ENCODE assay signal across 21 cellular contexts in genomic region chr17:52138350-52138749, GRCh38. TPM values are rescaled to one million over a fixed set of nuclear protein-coding genes. Genes with fewer than 3 reads are reported as not detected.
DNase-seq lines count a peak whose midpoint lies in the region; FAIRE-seq and TF ChIP-seq lines count a peak whose summit lies in the region.
"Had no signal": no experiment of that assay in that cellular context is flagged by ENCODE, and none has a peak within 500 bp of the region (broad histone marks: within the 10 kb centered on the region; RNA-seq: fewer than 3 reads in every experiment).

No MANE protein-coding gene starts in this region.

- H3K9ac ChIP-seq in mammary epithelial cell (ENCODE audit: insufficient read depth, low read length) (no peak overlapping the region), keratinocyte (ENCODE audit: control insufficient read depth, extremely low read depth, insufficient read depth, low read length) (no peak overlapping the region)
- H3K9ac ChIP-seq: GM23248 had no signal

- H3K79me2 ChIP-seq in mammary epithelial cell (ENCODE audit: insufficient read depth, low read length) (no peaks in the 10 kb centered on the region), keratinocyte (ENCODE audit: control insufficient read depth, insufficient read depth, low read length) (no peaks in the 10 kb centered on the region)

- H3K4me1 ChIP-seq in mammary epithelial cell (ENCODE audit: insufficient read depth, low read length) (peaks cover 23% of the 10 kb centered on the region), keratinocyte (ENCODE audit: control insufficient read depth, extremely low read depth, insufficient read depth, low read length) (peaks cover 28% of the 10 kb centered on the region)
- H3K4me1 ChIP-seq: BE2C, HAP-1 had no signal

- no peaks in the 10 kb centered on the region for H3K9me1 ChIP-seq in keratinocyte (ENCODE audit: control insufficient read depth, extremely low read depth, insufficient read depth, low read length)

- H3K27me3 ChIP-seq in mammary epithelial cell (ENCODE audit: insufficient read depth, low read length) = no peaks in the 10 kb centered on the region
- no peaks in the 10 kb centered on the region for H3K27me3 ChIP-seq in bronchial epithelial cell (ENCODE audit: control insufficient read depth, insufficient read depth, low read length)
- no peaks in the 10 kb centered on the region for H3K27me3 ChIP-seq in keratinocyte (ENCODE audit: control insufficient read depth, extremely low read depth, insufficient read depth, low read length)
- H3K27me3 ChIP-seq: BE2C had no signal

- dilution Hi-C loops in mammary epithelial cell (cut with HindIII; ENCODE audit: low sequenced_read_pairs) = no loop called here
- dilution Hi-C loops in keratinocyte (cut with MboI; ENCODE audit: extremely low pct_ligation_motif_present, low sequenced_read_pairs) = no loop called here

- BruUV-seq in mammary epithelial cell (replicated peaks; lab: Mats Ljungman, UMichigan) = no TSS peak
- no TSS peak for BruUV-seq in MCF 10A (replicated peaks; lab: Mats Ljungman, UMichigan)

- H3K27me3 Mint-ChIP-seq in MCF 10A (ENCODE audit: insufficient read depth, unreplicated experiment) = no peaks in the 10 kb centered on the region
- H3K27me3 Mint-ChIP-seq: CD8-positive, alpha-beta memory T cell; IgD-negative memory B cell had no signal

- no peak overlapping the region for H3K27ac Mint-ChIP-seq in MCF 10A (ENCODE audit: low read depth, unreplicated experiment)
- H3K27ac Mint-ChIP-seq: CD4-positive, CD25-positive, alpha-beta regulatory T cell; CD8-positive, alpha-beta memory T cell; IgD-negative memory B cell had no signal

- FAIRE-seq in bronchial epithelial cell (lab: Jason Lieb, UNC) (peak; percentile 66), keratinocyte (lab: Jason Lieb, UNC) (peak; percentile 93), GM12891 (lab: Jason Lieb, UNC) (no peak)
- FAIRE-seq: GM19239, HepG2 had no signal

- no peak overlapping the region for H3K4me3 Mint-ChIP-seq in MCF 10A (ENCODE audit: unreplicated experiment)
- H3K4me3 Mint-ChIP-seq: CD8-positive, alpha-beta memory T cell; IgD-negative memory B cell had no signal

- DNase-seq in mammary epithelial cell = peak; percentile 73
- no peak for DNase-seq in MCF 10A (ENCODE audit: unreplicated experiment)
- peak; percentile 77 for DNase-seq in bronchial epithelial cell (ENCODE audit: low read depth)
- DNase-seq in keratinocyte (ENCODE audit: low read depth, low spot score) = no peak
- DNase-seq in GM12891 (ENCODE audit: insufficient read length, low spot score) = no peak
- no peak for DNase-seq in NK-92 treated with Interleukin-12 subunit alpha and Interleukin-12 subunit beta, amount 100 ng/mL, for 24 hours (lab: John Stamatoyannopoulos, UW)
- no peak for DNase-seq in NCI-H1417 (lab: John Stamatoyannopoulos, UW)
- no peak for DNase-seq in AG08395 (ENCODE audit: low spot score)
- DNase-seq: 8988T; BE2C; CD4-positive, CD25-positive, alpha-beta regulatory T cell; CD8-positive, alpha-beta memory T cell; COR-L47; DMS79 treated with DMSO at 0.1 percent for 48 hours; GF-D8; GM23248 had no signal

- CTCF ChIA-PET in mammary epithelial cell (lab: Charles Lee; ENCODE audit: low non-redundant PET) (no interaction called here), MCF 10A (lab: Yijun Ruan, JAX) (interaction anchor here (1.8 to 6.6 kb wide), 2 partner anchors 32 to 374 kb away, joined by 5 to 28 read pairs; no protein-coding TSS in a partner anchor)

- no peaks in the 10 kb centered on the region for H3K4me1 Mint-ChIP-seq in MCF 10A (ENCODE audit: insufficient read depth, unreplicated experiment)
- H3K4me1 Mint-ChIP-seq: CD4-positive, CD25-positive, alpha-beta regulatory T cell; CD8-positive, alpha-beta memory T cell; IgD-negative memory B cell had no signal

- no peaks in the 10 kb centered on the region for H4K20me1 ChIP-seq in mammary epithelial cell (ENCODE audit: insufficient read depth, low read length)
- H4K20me1 ChIP-seq in keratinocyte (ENCODE audit: control insufficient read depth, extremely low read depth, insufficient read depth, low read length) = no peaks in the 10 kb centered on the region

- no peak for TF ChIP-seq CTCF in mammary epithelial cell (conservative IDR thresholded peaks at IDR 0.05 in 1 of 2, IDR thresholded peaks at IDR 0.05 in 1 of 2; ENCODE audit: extremely low read depth in 1 of 2, insufficient read depth in 1 of 2, low read depth in 1 of 2, low read length in 2 of 2)
- no peak for TF ChIP-seq CTCF in MCF 10A (IDR thresholded peaks at IDR 0.05; ENCODE audit: unreplicated experiment)
- TF ChIP-seq CTCF in bronchial epithelial cell (IDR thresholded peaks at IDR 0.05; ENCODE audit: insufficient read depth, low read length, severe bottlenecking) = no peak
- no peak for TF ChIP-seq CTCF in keratinocyte (optimal IDR thresholded peaks at IDR 0.05 in 1 of 3, IDR thresholded peaks at IDR 0.05 in 1 of 3, conservative IDR thresholded peaks at IDR 0.05 in 1 of 3; ENCODE audit: extremely low read depth in 1 of 3, insufficient read depth in 2 of 3, low read length in 3 of 3)

- H3K27ac ChIP-seq in mammary epithelial cell (ENCODE audit: insufficient read depth, low read depth, low read length) (no peak overlapping the region), keratinocyte (ENCODE audit: control insufficient read depth, insufficient read depth, low read length) (peak overlapping the region; percentile 42)
- H3K27ac ChIP-seq: GM23248 had no signal

- in situ Hi-C loops in mammary epithelial cell (cut with MboI; ENCODE audit: low sequenced_read_pairs in 2 of 2) = no loop called here

- H3K36me3 Mint-ChIP-seq in MCF 10A (ENCODE audit: insufficient read depth, unreplicated experiment) = no peaks in the 10 kb centered on the region
- H3K36me3 Mint-ChIP-seq: CD4-positive, CD25-positive, alpha-beta regulatory T cell; CD8-positive, alpha-beta memory T cell; IgD-negative memory B cell had no signal

- peak overlapping the region; percentile 50 for H3K4me2 ChIP-seq in mammary epithelial cell (ENCODE audit: insufficient read depth, low read depth, low read length)
- peak overlapping the region; percentile 34 for H3K4me2 ChIP-seq in keratinocyte (ENCODE audit: control insufficient read depth, extremely low read depth, insufficient read depth, low read depth, low read length)

- H3K36me3 ChIP-seq in mammary epithelial cell (ENCODE audit: insufficient read depth, low read length) = no peaks in the 10 kb centered on the region
- H3K36me3 ChIP-seq in bronchial epithelial cell (ENCODE audit: control insufficient read depth, insufficient read depth, low read length) = no peaks in the 10 kb centered on the region
- H3K36me3 ChIP-seq in keratinocyte (ENCODE audit: control insufficient read depth in 2 of 2, extremely low read depth in 1 of 2, insufficient read depth in 2 of 2, low read length in 2 of 2) = no peaks in the 10 kb centered on the region
- H3K36me3 ChIP-seq: BE2C, HAP-1 had no signal

- intact Hi-C loops in mammary epithelial cell (cut with micrococcal nuclease) = no loop called here
- intact Hi-C loops in MCF 10A (cut with micrococcal nuclease) = no loop called here

- H2AFZ ChIP-seq in mammary epithelial cell (ENCODE audit: low read depth, low read length) (peak overlapping the region; percentile 46), keratinocyte (ENCODE audit: control insufficient read depth, low read length) (no peak overlapping the region)
- H2AFZ ChIP-seq: GM23248 had no signal

- POLR2A ChIA-PET in MCF 10A (lab: Yijun Ruan, JAX) = interaction anchor here (1.0 kb wide), 1 partner anchor 222 kb away, joined by 3 read pairs; no protein-coding TSS in a partner anchor

- H3K4me3 ChIP-seq in mammary epithelial cell (replicated peaks in 1 of 3; ENCODE audit: insufficient read depth in 1 of 3, low read depth in 2 of 3, low read length in 3 of 3) (no peak overlapping the region), bronchial epithelial cell (ENCODE audit: low read depth, low read length) (no peak overlapping the region), keratinocyte (ENCODE audit: control insufficient read depth in 2 of 3, extremely low read depth in 1 of 3, insufficient read depth in 2 of 3, low read depth in 1 of 3, low read length in 3 of 3) (no peak overlapping the region)
- H3K4me3 ChIP-seq: GM23248, HAP-1 had no signal

- H3K9me3 ChIP-seq in mammary epithelial cell (replicated peaks; ENCODE audit: insufficient read depth, low read length) = no peaks in the 10 kb centered on the region
- H3K9me3 ChIP-seq in keratinocyte (ENCODE audit: control insufficient read depth, low read depth, low read length) = no peaks in the 10 kb centered on the region
- H3K9me3 ChIP-seq: BE2C, HAP-1 had no signal

- no peaks in the 10 kb centered on the region for H3K9me3 Mint-ChIP-seq in MCF 10A (ENCODE audit: unreplicated experiment)

- no peak for TF ChIP-seq POLR2A in GM12891 (IDR thresholded peaks at IDR 0.05; ENCODE audit: low read depth, low read length)

TF ChIP-seq in GM12891, 5 proteins besides CTCF, POLR2A, EP300 and RAD21:
- no peak for TF ChIP-seq SPI1 (IDR thresholded peaks at IDR 0.05; ENCODE audit: low read depth, low read length)
- no peak for TF ChIP-seq POU2F2 (IDR thresholded peaks at IDR 0.05; ENCODE audit: low read depth, low read length)
- TF ChIP-seq TAF1 (IDR thresholded peaks at IDR 0.05; ENCODE audit: low read depth, low read length) = no peak
- TF ChIP-seq POLR2AphosphoS5 (IDR thresholded peaks at IDR 0.05; ENCODE audit: low read depth, low read length) = no peak
- TF ChIP-seq PAX5 (IDR thresholded peaks at IDR 0.05; ENCODE audit: insufficient read depth, low read length, severe bottlenecking) = no peak
TF ChIP-seq in GM12891: peak in this region for 0.

RNA-seq across cellular contexts. Expression of gene CA10, which starts 20.2 kb away (rescaled TPM):
- under 1 TPM in 1 of 2 donors, not detected in 1; 0.85 TPM for total RNA-seq in mammary epithelial cell
- polyA plus RNA-seq in mammary epithelial cell = 0.31 TPM
- not detected for polyA minus RNA-seq in mammary epithelial cell
- not detected in 2 replicates for total RNA-seq in MCF 10A (2022)
- not detected in 2 replicates for total RNA-seq in bronchial epithelial cell
- polyA plus RNA-seq in keratinocyte = 0.80 to 2.9 TPM (median 2.2 TPM) in 3 replicates
- polyA plus RNA-seq in keratinocyte (2011; ENCODE audit: low read depth) = not detected
- polyA plus RNA-seq in keratinocyte (2011; cell fraction: cytosol; rRNA removed) = 1.5 and 2.2 TPM in 2 replicates
- 1.6 TPM in 2 replicates for polyA plus RNA-seq in keratinocyte (2011; cell fraction: nucleus; rRNA removed)
- polyA plus RNA-seq in keratinocyte (2012; ENCODE audit: low replicate concordance) = 1.7 TPM in 1 of 2 replicates, not detected in the other
- 0.63 to 8.3 TPM (median 2.6 TPM) in 3 replicates for polyA minus RNA-seq in keratinocyte
- 1.5 TPM for polyA minus RNA-seq in keratinocyte (2011; cell fraction: cytosol; rRNA and poly(A)+ RNA removed)
- polyA minus RNA-seq in keratinocyte (2011; cell fraction: nucleus; rRNA and poly(A)+ RNA removed) = 1.7 and 3.3 TPM in 2 replicates
- not detected for polyA plus RNA-seq in GM12891 (2012; ENCODE audit: low read depth, missing spikeins)
- total RNA-seq: CD4-positive, CD25-positive, alpha-beta regulatory T cell; GM23248; H4; HepG2 had no signal
- polyA plus RNA-seq: CD4-positive, CD25-positive, alpha-beta regulatory T cell; CD8-positive, alpha-beta memory T cell; GM23248; HepG2; IgD-negative memory B cell had no signal

Comparison
In these comparisons a context has a peak if more than half of its experiments do, and no peak if none do; other contexts are left out.
1. DNase-seq: peak in mammary epithelial cell (single experiment) and bronchial epithelial cell (single experiment); none in MCF 10A (single experiment), keratinocyte (single experiment), GM12891 (single experiment), NK-92 treated with Interleukin-12 subunit alpha and Interleukin-12 subunit beta, amount 100 ng/mL, for 24 hours (single experiment), NCI-H1417 (0 of 3) and AG08395 (single experiment).